Comparison of ENCODE assay signal across 23 cellular contexts in genomic region chr2:165245081-165245480, GRCh38. TPM values are rescaled to one million over a fixed set of nuclear protein-coding genes. Genes with fewer than 3 reads are reported as not detected.
DNase-seq lines count a peak whose midpoint lies in the region; ATAC-seq and TF ChIP-seq lines count a peak whose summit lies in the region.
"Had no signal": no experiment of that assay in that cellular context is flagged by ENCODE, and none has a peak within 500 bp of the region (broad histone marks: within the 10 kb centered on the region; RNA-seq: fewer than 3 reads in every experiment).

No MANE protein-coding gene starts in this region.

- no peaks in the 10 kb centered on the region for H3K36me3 Mint-ChIP-seq in CD8-positive, alpha-beta T cell
- H3K36me3 Mint-ChIP-seq: CD14-positive monocyte had no signal

- H3K56ac ChIP-seq in mesendoderm (ENCODE audit: low read length), result no peak overlapping the region

- no peak overlapping the region for H3K4me3 ChIP-seq in mesendoderm (ENCODE audit: low read length)
- H3K4me3 ChIP-seq in CD8-positive, alpha-beta T cell (ENCODE audit: low read depth, low read length), result no peak overlapping the region
- H3K4me3 ChIP-seq: A549; BLaER1 treated with 17β-estradiol and CSF1 and Interleukin-3, amounts not matched to agents 10 nM and 100 nM; HAP-1 had no signal

- DNase-seq in NCI-H2081 (lab: John Stamatoyannopoulos, UW) (peak; percentile 35 to 71), NCI-H2081 treated with DMSO at 0.1 percent for 48 hours (lab: John Stamatoyannopoulos, UW) (no peak), NCI-H774 (lab: John Stamatoyannopoulos, UW) (peak; percentile 43), mesendoderm (peak; percentile 71), LoVo (ENCODE audit: low spot score) (no peak)
- DNase-seq in CD8-positive, alpha-beta T cell, result no peak
- DNase-seq: 8988T; ACHN; AML-193; BE2C; Calu3; CD4-positive, alpha-beta T cell; COR-L47; DMS53; DMS79 treated with DMSO at 0.1 percent for 48 hours; GF-D8; GOT3; HFFc6 had no signal

- H3K27me3 ChIP-seq in mesendoderm (ENCODE audit: insufficient read depth, low read length, poor library complexity), result no peaks in the 10 kb centered on the region
- no peaks in the 10 kb centered on the region for H3K27me3 ChIP-seq in CD8-positive, alpha-beta T cell (ENCODE audit: insufficient read depth, low read length)
- H3K27me3 ChIP-seq: BE2C; BLaER1 treated with 17β-estradiol and CSF1 and Interleukin-3, amounts not matched to agents 10 nM and 100 nM had no signal

- H3K79me2 ChIP-seq in mesendoderm (ENCODE audit: control insufficient read depth, insufficient read depth, low read length), result no peaks in the 10 kb centered on the region

- H2BK120ac ChIP-seq in mesendoderm (ENCODE audit: low read depth, low read length), result no peak overlapping the region

- H3K9me3 ChIP-seq in CD8-positive, alpha-beta T cell (ENCODE audit: low read length), result no peaks in the 10 kb centered on the region
- H3K9me3 ChIP-seq: A549; BE2C; BLaER1 treated with 17β-estradiol and CSF1 and Interleukin-3, amounts not matched to agents 10 nM and 100 nM; HAP-1 had no signal

- H3K4me2 ChIP-seq in mesendoderm (ENCODE audit: low read length), result no peak overlapping the region
- H3K4me2 ChIP-seq: A549; BLaER1 treated with 17β-estradiol and CSF1 and Interleukin-3, amounts not matched to agents 10 nM and 100 nM had no signal

- no peaks in the 10 kb centered on the region for H3K79me1 ChIP-seq in mesendoderm (ENCODE audit: low read length)

- H2AK5ac ChIP-seq in mesendoderm (ENCODE audit: low read length), result no peak overlapping the region

- no peaks in the 10 kb centered on the region for H3K4me1 Mint-ChIP-seq in CD8-positive, alpha-beta T cell (ENCODE audit: low read depth)
- H3K4me1 Mint-ChIP-seq: CD14-positive monocyte had no signal

- no CpG with 5 or more reads among the region's 4 CpGs for WGBS in mesendoderm (ENCODE audit: extremely low coverage, insufficient coverage, low lambda C conversion rate)

- no peaks in the 10 kb centered on the region for H3K27me3 Mint-ChIP-seq in CD8-positive, alpha-beta T cell (ENCODE audit: low read depth)
- H3K27me3 Mint-ChIP-seq: CD4-positive, alpha-beta T cell had no signal

- intact Hi-C loops in CD8-positive, alpha-beta T cell (cut with DNase I, micrococcal nuclease), result no loop called here

- no peak overlapping the region for H3K4ac ChIP-seq in mesendoderm (ENCODE audit: low read depth, low read length)

- no peak overlapping the region for H4K5ac ChIP-seq in mesendoderm (ENCODE audit: low read length)

- H3K18ac ChIP-seq in mesendoderm (ENCODE audit: low read length), result no peak overlapping the region

- H3K9me3 Mint-ChIP-seq in CD8-positive, alpha-beta T cell, result no peaks in the 10 kb centered on the region
- H3K9me3 Mint-ChIP-seq: CD4-positive, alpha-beta T cell; HFFc6 had no signal

- no peak overlapping the region for H3K27ac ChIP-seq in mesendoderm (ENCODE audit: low read depth, low read length)
- H3K27ac ChIP-seq in CD8-positive, alpha-beta T cell (ENCODE audit: low read depth, low read length), result no peak overlapping the region
- H3K27ac ChIP-seq: A549; BLaER1 treated with 17β-estradiol and CSF1 and Interleukin-3, amounts not matched to agents 10 nM and 100 nM had no signal

- H3K36me3 ChIP-seq in mesendoderm (ENCODE audit: control insufficient read depth, insufficient read depth, low read length), result no peaks in the 10 kb centered on the region
- no peaks in the 10 kb centered on the region for H3K36me3 ChIP-seq in CD8-positive, alpha-beta T cell (ENCODE audit: insufficient read depth, low read length)
- H3K36me3 ChIP-seq: BE2C; BLaER1 treated with 17β-estradiol and CSF1 and Interleukin-3, amounts not matched to agents 10 nM and 100 nM; HAP-1 had no signal

- ATAC-seq in CD8-positive, alpha-beta T cell, result no peak
- ATAC-seq: A549 had no signal

- CTCF ChIA-PET in CD8-positive, alpha-beta T cell (lab: Charles Lee), result no interaction called here

- H2BK15ac ChIP-seq in mesendoderm (replicated peaks; ENCODE audit: low read depth), result no peak overlapping the region

- no peak for TF ChIP-seq CTCF in CD8-positive, alpha-beta T cell (IDR thresholded peaks at IDR 0.05)

- H3K4me3 Mint-ChIP-seq in CD8-positive, alpha-beta T cell, result no peak overlapping the region
- H3K4me3 Mint-ChIP-seq: CD14-positive monocyte; CD4-positive, alpha-beta T cell; HFFc6 had no signal

- no peak overlapping the region for H2BK5ac ChIP-seq in mesendoderm (ENCODE audit: low read length)

- H3K4me1 ChIP-seq in mesendoderm (ENCODE audit: control insufficient read depth, low read depth, low read length), result peaks cover 2% of the 10 kb centered on the region
- no peaks in the 10 kb centered on the region for H3K4me1 ChIP-seq in CD8-positive, alpha-beta T cell (ENCODE audit: insufficient read depth, low read length)
- H3K4me1 ChIP-seq: A549; BE2C; BLaER1 treated with 17β-estradiol and CSF1 and Interleukin-3, amounts not matched to agents 10 nM and 100 nM; HAP-1 had no signal

- POLR2A ChIA-PET in CD8-positive, alpha-beta T cell (lab: Charles Lee), result no interaction called here

- H3K9ac ChIP-seq in mesendoderm (ENCODE audit: low read length), result no peak overlapping the region
- H3K9ac ChIP-seq: BLaER1 treated with 17β-estradiol and CSF1 and Interleukin-3, amounts not matched to agents 10 nM and 100 nM had no signal

- H4K8ac ChIP-seq in mesendoderm (ENCODE audit: low read depth, low read length), result no peak overlapping the region

- no peak overlapping the region for H3K23ac ChIP-seq in mesendoderm (ENCODE audit: low read length)

- no peak overlapping the region for H3K27ac Mint-ChIP-seq in CD8-positive, alpha-beta T cell
- H3K27ac Mint-ChIP-seq: CD14-positive monocyte; CD4-positive, alpha-beta T cell; HFFc6 had no signal

RNA-seq across cellular contexts. Expression of gene SCN2A, which starts 5.9 kb away (rescaled TPM):
- polyA plus RNA-seq in mesendoderm (2013, experiment 1 of 2), result 0.46 TPM
- 0.43 TPM for polyA plus RNA-seq in mesendoderm (2013, experiment 2 of 2)
- not detected for total RNA-seq in CD8-positive, alpha-beta T cell
- total RNA-seq: CD4-positive, alpha-beta T cell; G401 had no signal
- polyA plus RNA-seq: CD14-positive monocyte had no signal

RNA-seq across cellular contexts. Expression of gene SCN3A, which starts 41.2 kb away (rescaled TPM):
- polyA plus RNA-seq in mesendoderm (2013, experiment 1 of 2), result 0.15 TPM
- polyA plus RNA-seq in mesendoderm (2013, experiment 2 of 2), result 0.15 TPM
- under 1 TPM in 1 of 2 experiments, not detected in 1; 0.33 TPM for total RNA-seq in CD8-positive, alpha-beta T cell
- total RNA-seq: CD4-positive, alpha-beta T cell; G401 had no signal
- polyA plus RNA-seq: CD14-positive monocyte had no signal

Comparison
In these comparisons a context has a peak if more than half of its experiments do, and no peak if none do; other contexts are left out.
1. DNase-seq: peak in NCI-H2081 (2 of 2), NCI-H774 (single experiment) and mesendoderm (single experiment); none in NCI-H2081 treated with DMSO at 0.1 percent for 48 hours (single experiment), CD8-positive, alpha-beta T cell (0 of 7) and LoVo (single experiment).